ENCODE assay signal across 1 cellular context in the genomic region with DNA sequence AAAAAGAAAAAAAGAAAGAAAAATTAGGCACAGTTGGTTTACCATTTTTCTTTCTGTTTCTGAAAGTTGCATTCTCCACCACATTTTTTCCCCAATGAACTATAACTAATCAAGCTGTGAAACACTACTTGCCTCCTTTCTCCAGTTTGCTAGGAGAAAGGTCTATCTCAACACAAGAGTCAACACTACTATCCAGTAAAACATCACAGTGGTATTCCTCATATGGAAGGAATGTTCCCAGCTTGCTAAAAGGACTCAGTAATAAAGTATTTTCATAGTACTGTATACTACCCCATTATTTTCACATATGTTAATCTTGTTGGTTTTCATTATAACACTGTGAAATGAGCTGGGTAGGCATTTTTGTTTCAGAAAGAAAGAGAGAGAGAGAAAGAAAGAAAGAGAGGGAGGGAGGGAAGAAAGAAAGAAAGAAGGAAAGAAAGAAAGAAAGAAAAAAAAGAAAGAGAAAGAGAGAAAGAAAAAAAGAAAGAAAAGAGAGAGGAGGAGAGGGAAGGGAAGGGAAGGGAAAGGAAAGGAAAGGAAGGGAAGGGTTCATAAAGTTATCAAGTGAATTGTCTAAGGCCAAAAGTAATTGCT.
TF ChIP-seq lines count a peak whose summit lies in the region.

No MANE protein-coding gene starts in this region.

TF ChIP-seq in WTC11, 78 proteins besides CTCF, POLR2A, EP300 and RAD21 (continued from another document):
- no peak for TF ChIP-seq ZNF532 (CRISPR knock-in tag; IDR thresholded peaks at IDR 0.05; ENCODE audit: borderline replicate concordance)
- no peak for TF ChIP-seq ZBTB21 (CRISPR knock-in tag; IDR thresholded peaks at IDR 0.05; ENCODE audit: borderline replicate concordance)
- TF ChIP-seq, protein P1, sequence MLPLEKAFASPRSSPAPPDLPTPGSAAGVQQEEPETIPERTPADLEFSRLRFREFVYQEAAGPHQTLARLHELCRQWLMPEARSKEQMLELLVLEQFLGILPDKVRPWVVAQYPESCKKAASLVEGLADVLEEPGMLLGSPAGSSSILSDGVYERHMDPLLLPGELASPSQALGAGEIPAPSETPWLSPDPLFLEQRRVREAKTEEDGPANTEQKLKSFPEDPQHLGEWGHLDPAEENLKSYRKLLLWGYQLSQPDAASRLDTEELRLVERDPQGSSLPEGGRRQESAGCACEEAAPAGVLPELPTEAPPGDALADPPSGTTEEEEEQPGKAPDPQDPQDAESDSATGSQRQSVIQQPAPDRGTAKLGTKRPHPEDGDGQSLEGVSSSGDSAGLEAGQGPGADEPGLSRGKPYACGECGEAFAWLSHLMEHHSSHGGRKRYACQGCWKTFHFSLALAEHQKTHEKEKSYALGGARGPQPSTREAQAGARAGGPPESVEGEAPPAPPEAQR (CRISPR knock-in tag; IDR thresholded peaks at IDR 0.05), result no peak
- TF ChIP-seq ZNF263 (CRISPR knock-in tag; IDR thresholded peaks at IDR 0.05; ENCODE audit: low read depth), result no peak
- TF ChIP-seq EMX1 (CRISPR knock-in tag; IDR thresholded peaks at IDR 0.05), result no peak
